7 cellular contexts compared by ENCODE assay signal in the genomic region with DNA sequence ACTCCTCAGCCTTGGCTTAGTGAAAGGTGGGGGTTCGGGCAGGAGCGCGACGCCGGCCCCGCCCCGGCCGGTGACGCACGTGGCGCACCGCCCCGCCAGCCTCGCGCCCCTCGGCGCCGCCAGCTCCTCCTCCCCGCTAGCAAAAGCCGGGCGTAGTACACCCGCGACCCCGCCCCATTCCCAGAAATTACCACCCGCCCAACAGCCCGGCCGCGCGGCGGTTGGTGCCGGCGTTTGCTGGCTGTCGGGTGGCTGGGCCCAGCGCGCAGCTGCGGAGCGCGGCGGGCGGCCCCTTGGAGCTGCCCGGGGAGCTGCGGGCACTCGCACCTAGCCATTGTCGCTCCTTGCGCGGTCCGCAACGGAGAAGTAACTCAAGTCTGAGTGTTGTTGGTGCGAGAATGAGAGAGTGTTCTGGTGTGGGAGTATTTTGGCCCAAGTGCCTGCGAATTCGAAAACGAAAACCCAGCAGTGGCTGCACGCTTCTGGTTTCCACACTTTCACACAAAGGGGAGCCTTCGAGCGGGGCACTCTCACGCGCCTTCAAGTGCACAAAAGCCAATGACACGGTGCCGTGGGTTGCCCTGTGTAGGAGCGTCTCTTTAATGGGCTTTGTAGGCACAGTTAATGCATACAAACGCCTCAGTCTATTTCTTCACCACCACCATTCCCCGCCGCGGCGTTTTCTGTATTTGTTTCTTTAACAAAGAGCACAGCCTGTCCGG. TPM values are rescaled to one million over a fixed set of nuclear protein-coding genes. Genes with fewer than 3 reads are reported as not detected.
DNase-seq lines count a peak whose midpoint lies in the region; ATAC-seq lines count a peak whose summit lies in the region.

No MANE protein-coding gene starts in this region.

- peak; percentile 66 for DNase-seq in NCI-H2029 treated with DMSO at 0.1 percent for 48 hours (lab: John Stamatoyannopoulos, UW)
- peak; percentile 87 for DNase-seq in T1000 (lab: John Stamatoyannopoulos, UW)
- peak; percentile 99 for DNase-seq in astrocyte of the hippocampus (ENCODE audit: low read depth, low spot score)
- DNase-seq in hypothalamus (lab: John Stamatoyannopoulos, UW), result peak; percentile 46 to 95 (median 90)
- DNase-seq in sciatic nerve (ENCODE audit: low spot score), result peak; percentile 97

- peak; percentile 58 for ATAC-seq in GM18519 (IDR thresholded peaks at IDR 0.05; ENCODE audit: low FRiP score, unreplicated experiment)
- peak; percentile 70 for ATAC-seq in HG03039 (IDR thresholded peaks at IDR 0.05; ENCODE audit: unreplicated experiment)
- ATAC-seq in sciatic nerve, result peak; percentile 89

- intact Hi-C loops in sciatic nerve (cut with DNase I), result no loop called here

RNA-seq across cellular contexts. Expression of gene ELF2, which starts 1.0 kb away (rescaled TPM):
- 81.0 TPM for total RNA-seq in sciatic nerve

Comparison
In these comparisons a context has a peak if more than half of its experiments do, and no peak if none do; other contexts are left out.
1. Peak in every context shown above with its lines: DNase-seq and ATAC-seq.